14 cellular contexts compared by ENCODE assay signal in genomic region chr9:76592105-76593010, GRCh38.
DNase-seq lines count a peak whose midpoint lies in the region; ATAC-seq and TF ChIP-seq lines count a peak whose summit lies in the region.
"Had no signal": no experiment of that assay in that cellular context is flagged by ENCODE, and none has a peak within 500 bp of the region (broad histone marks: within the 10 kb centered on the region; RNA-seq: fewer than 3 reads in every experiment).

No MANE protein-coding gene starts in this region.

- peaks cover 17% of the 10 kb centered on the region for H3K4me1 Mint-ChIP-seq in brain
- H3K4me1 Mint-ChIP-seq: memory B cell had no signal

- H3K27me3 ChIP-seq in mesenchymal stem cell (ENCODE audit: control insufficient read depth in 1 of 2, insufficient read depth in 1 of 2, low read length in 2 of 2) = peaks cover 3% of the 10 kb centered on the region in 2 experiments
- peaks cover 19% of the 10 kb centered on the region for H3K27me3 ChIP-seq in gastroesophageal sphincter
- H3K27me3 ChIP-seq: transverse colon had no signal

- no peak overlapping the region for H2BK5ac ChIP-seq in mesenchymal stem cell (ENCODE audit: low read depth, low read length, poor library complexity, severe bottlenecking)

- no peak overlapping the region for H2BK120ac ChIP-seq in mesenchymal stem cell (ENCODE audit: low read depth, low read length)

- H3K23ac ChIP-seq in mesenchymal stem cell (ENCODE audit: low read length in 2 of 2) = no peak overlapping the region

- no peaks in the 10 kb centered on the region for H3K79me1 ChIP-seq in mesenchymal stem cell (replicated peaks; ENCODE audit: low read length, poor library complexity, severe bottlenecking)

- peak overlapping the region; percentile 60 for H3K9ac ChIP-seq in mesenchymal stem cell (ENCODE audit: low read length)

- TF ChIP-seq POLR2A in gastroesophageal sphincter (IDR thresholded peaks at IDR 0.05) = no peak

- H2BK12ac ChIP-seq in mesenchymal stem cell (ENCODE audit: low read length in 2 of 2) = no peak overlapping the region

- DNase-seq in AG10803 (ENCODE audit: low read depth) (peak; percentile 81), LHCN-M2 (ENCODE audit: low read depth) (peak; percentile 48), mesenchymal stem cell (no peak), putamen (ENCODE audit: low spot score) (no peak), RPMI8226 (no peak)
- DNase-seq: amniotic stem cell; DMS79 treated with DMSO at 0.1 percent for 48 hours; effector memory CD4-positive, alpha-beta T cell; transverse colon had no signal

- no peak overlapping the region for H3K18ac ChIP-seq in mesenchymal stem cell (ENCODE audit: low read depth in 1 of 2, low read length in 2 of 2)

- H3K36me3 ChIP-seq in mesenchymal stem cell (ENCODE audit: control insufficient read depth in 1 of 2, insufficient read depth in 2 of 2, low read depth in 1 of 2, low read length in 2 of 2) (no peaks in the 10 kb centered on the region), gastroesophageal sphincter (no peaks in the 10 kb centered on the region)
- H3K36me3 ChIP-seq: transverse colon had no signal

- no peaks in the 10 kb centered on the region for H3K36me3 Mint-ChIP-seq in brain
- H3K36me3 Mint-ChIP-seq: memory B cell had no signal

- no peaks in the 10 kb centered on the region for H3K9me3 ChIP-seq in mesenchymal stem cell (ENCODE audit: control insufficient read depth, low read length)
- H3K9me3 ChIP-seq in gastroesophageal sphincter = no peaks in the 10 kb centered on the region
- H3K9me3 ChIP-seq: transverse colon had no signal

- H3K9me3 Mint-ChIP-seq in brain = no peaks in the 10 kb centered on the region
- H3K9me3 Mint-ChIP-seq: memory B cell had no signal

- H4K8ac ChIP-seq in mesenchymal stem cell (ENCODE audit: low read length) = no peak overlapping the region

- peaks cover 6% of the 10 kb centered on the region for H3K4me1 ChIP-seq in mesenchymal stem cell (ENCODE audit: control insufficient read depth, insufficient read depth, low read depth, low read length)
- H3K4me1 ChIP-seq in gastroesophageal sphincter = no peaks in the 10 kb centered on the region

- TF ChIP-seq CTCF in AG10803 (conservative IDR thresholded peaks at IDR 0.05; ENCODE audit: low read length) (no peak), brain (conservative IDR thresholded peaks at IDR 0.05) (no peak), gastroesophageal sphincter (IDR thresholded peaks at IDR 0.05) (no peak)

- no peaks in the 10 kb centered on the region for H3K27me3 Mint-ChIP-seq in brain

- no peak overlapping the region for H3K27ac ChIP-seq in mesenchymal stem cell (ENCODE audit: low read length, poor library complexity, severe bottlenecking)
- H3K27ac ChIP-seq in gastroesophageal sphincter = no peak overlapping the region
- H3K27ac ChIP-seq: transverse colon had no signal

- peak overlapping the region in 4 of 5 experiments; percentile 19 to 71 (median 64) for H3K27ac Mint-ChIP-seq in brain
- H3K27ac Mint-ChIP-seq: memory B cell had no signal

- H4K91ac ChIP-seq in mesenchymal stem cell (ENCODE audit: low read length) = no peak overlapping the region

- H2BK15ac ChIP-seq in mesenchymal stem cell (ENCODE audit: low read depth, poor library complexity, severe bottlenecking) = no peak overlapping the region

- H3K4ac ChIP-seq in mesenchymal stem cell (ENCODE audit: low read depth in 1 of 2, low read length in 2 of 2) = no peak overlapping the region

- TF ChIP-seq EP300 in gastroesophageal sphincter (IDR thresholded peaks at IDR 0.05) = no peak

- no peak overlapping the region for H2AFZ ChIP-seq in mesenchymal stem cell (ENCODE audit: low read depth, low read length)

- no peak overlapping the region for H3K14ac ChIP-seq in mesenchymal stem cell (ENCODE audit: low read length in 2 of 2)

- ATAC-seq in gastroesophageal sphincter (no peak), HG03439 (IDR thresholded peaks at IDR 0.05; ENCODE audit: unreplicated experiment) (no peak)
- ATAC-seq: Right ventricle myocardium inferior had no signal

- peak overlapping the region in 1 of 5 experiments; percentile 10 for H3K4me3 Mint-ChIP-seq in brain
- H3K4me3 Mint-ChIP-seq: memory B cell had no signal

- H3K4me2 ChIP-seq in mesenchymal stem cell (ENCODE audit: low read length, poor library complexity, severe bottlenecking) = no peak overlapping the region

- WGBS in mesenchymal stem cell = 74% methylated on average over 3 of the region's 6 CpGs
- WGBS in gastroesophageal sphincter (ENCODE audit: low coverage in 1 of 2), 2 donors = 58 to 62% methylated on average over 3 to 6 of the region's 6 CpGs

- no peak overlapping the region; the same call in 1 of the 2 replicates for H3K4me3 ChIP-seq in AG10803 (ENCODE audit: low read length)
- peak overlapping the region in 1 of 2 experiments; percentile 26 for H3K4me3 ChIP-seq in mesenchymal stem cell (ENCODE audit: insufficient read depth in 1 of 2, low read depth in 1 of 2, low read length in 2 of 2)
- no peak overlapping the region for H3K4me3 ChIP-seq in gastroesophageal sphincter
- H3K4me3 ChIP-seq: transverse colon had no signal

- peak overlapping the region; percentile 13 for H2AK5ac ChIP-seq in mesenchymal stem cell (ENCODE audit: low read length, severe bottlenecking)

Comparison
In these comparisons a context has a peak if more than half of its experiments do, and no peak if none do; other contexts are left out.
1. DNase-seq: peak in AG10803 (single experiment) and LHCN-M2 (single experiment); none in mesenchymal stem cell (single experiment), putamen (single experiment) and RPMI8226 (single experiment).